In the genomic region with DNA sequence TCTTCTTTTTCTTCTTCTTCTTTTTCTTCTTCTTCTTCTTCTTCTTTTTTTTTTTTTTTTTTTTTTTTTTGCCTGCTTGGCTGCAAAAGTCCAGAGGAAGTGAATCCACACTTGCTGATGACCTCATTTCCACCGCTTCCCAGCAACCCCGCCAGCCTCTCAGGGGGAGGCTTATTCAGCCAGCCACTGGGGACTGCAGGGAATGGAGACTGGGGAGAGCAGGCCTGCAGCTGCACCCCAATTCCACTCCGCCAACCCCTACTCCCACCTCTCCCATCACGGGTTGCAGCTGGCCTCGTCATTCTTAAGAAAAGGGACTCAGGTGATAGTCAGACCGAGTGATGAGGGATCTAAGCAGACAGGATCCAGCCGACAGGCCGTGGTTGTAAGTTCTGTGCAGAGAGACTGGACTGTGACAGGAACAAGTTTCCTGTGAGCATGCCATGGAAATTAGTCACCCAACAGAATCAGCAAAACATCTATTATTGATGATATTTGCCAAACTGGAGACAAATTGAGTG, we compare ENCODE assay signal across 8 cellular contexts. TPM values are rescaled to one million over a fixed set of nuclear protein-coding genes. Genes with fewer than 3 reads are reported as not detected.
DNase-seq lines count a peak whose midpoint lies in the region; ATAC-seq and TF ChIP-seq lines count a peak whose summit lies in the region.

No MANE protein-coding gene starts in this region.

- peak overlapping the region; percentile 62 for H3K27ac ChIP-seq in endodermal cell (ENCODE audit: low read depth, low read length)

- H3K4me3 Mint-ChIP-seq in endodermal cell (no peak overlapping the region), nephron (no peak overlapping the region)
- no peak overlapping the region for H3K4me3 Mint-ChIP-seq in activated T-helper 2 cell treated with anti-CD3 and anti-CD28 coated beads, Interferon-gamma antibody, Interleukin-2, Interleukin-4, amounts not matched to agents 10 μg/mL and 5 μg/mL and 100 μg/mL, durations not matched to agents 14 hours and 24 hours and 36 hours (ENCODE audit: low read depth)

- H3K4me1 Mint-ChIP-seq in endodermal cell (peaks cover 5% of the 10 kb centered on the region), nephron (peaks cover 22% of the 10 kb centered on the region)
- H3K4me1 Mint-ChIP-seq in activated T-helper 2 cell treated with anti-CD3 and anti-CD28 coated beads, Interferon-gamma antibody, Interleukin-2, Interleukin-4, amounts not matched to agents 10 μg/mL and 5 μg/mL and 100 μg/mL, durations not matched to agents 14 hours and 24 hours and 36 hours (ENCODE audit: low read depth), result no peaks in the 10 kb centered on the region

- ATAC-seq in GM19463 (IDR thresholded peaks at IDR 0.05; ENCODE audit: unreplicated experiment), result peak; percentile 25

- H3K36me3 Mint-ChIP-seq in endodermal cell (ENCODE audit: low read depth) (no peaks in the 10 kb centered on the region), nephron (ENCODE audit: low read depth) (no peaks in the 10 kb centered on the region)
- H3K36me3 Mint-ChIP-seq in activated T-helper 2 cell treated with anti-CD3 and anti-CD28 coated beads, Interferon-gamma antibody, Interleukin-2, Interleukin-4, amounts not matched to agents 10 μg/mL and 5 μg/mL and 100 μg/mL, durations not matched to agents 14 hours and 24 hours and 36 hours (ENCODE audit: low read depth), result no peaks in the 10 kb centered on the region

- H3K9me3 Mint-ChIP-seq in endodermal cell, result no peaks in the 10 kb centered on the region
- H3K9me3 Mint-ChIP-seq in nephron, result no peaks in the 10 kb centered on the region
- H3K9me3 Mint-ChIP-seq in activated T-helper 2 cell treated with anti-CD3 and anti-CD28 coated beads, Interferon-gamma antibody, Interleukin-2, Interleukin-4, amounts not matched to agents 10 μg/mL and 5 μg/mL and 100 μg/mL, durations not matched to agents 14 hours and 24 hours and 36 hours, result no peaks in the 10 kb centered on the region

- DNase-seq in KBM-7 (peak; percentile 76), endodermal cell (no peak), ecto neural progenitor cell (ENCODE audit: low spot score) (no peak), activated gamma-delta T cell (lab: John Stamatoyannopoulos, UW) (no peak), NCI-H146 (lab: John Stamatoyannopoulos, UW) (no peak)
- no peak for DNase-seq in activated T-helper 2 cell treated with anti-CD3 and anti-CD28 coated beads, Interferon-gamma antibody, Interleukin-2, Interleukin-4, amounts not matched to agents 10 μg/mL and 5 μg/mL and 100 μg/mL, durations not matched to agents 14 hours and 24 hours and 36 hours (ENCODE audit: low spot score)

- TF ChIP-seq CTCF in endodermal cell (conservative IDR thresholded peaks at IDR 0.05) (no peak), nephron (IDR thresholded peaks at IDR 0.05; ENCODE audit: unreplicated experiment in 3 of 3) (no peak)

- no peaks in the 10 kb centered on the region for H3K36me3 ChIP-seq in endodermal cell (ENCODE audit: control insufficient read depth, insufficient read depth, low read length)

- no peaks in the 10 kb centered on the region for H3K9me3 ChIP-seq in endodermal cell (ENCODE audit: control insufficient read depth, low read length)

- no peak overlapping the region for H3K4me3 ChIP-seq in endodermal cell (ENCODE audit: low read length)

- in situ Hi-C loops in KBM-7 (cut with MboI; ENCODE audit: low pct_unique_long_range_greater_than_20kb, low sequenced_read_pairs), result no loop called here

- intact Hi-C loops in activated T-helper 2 cell treated with anti-CD3 and anti-CD28 coated beads, Interferon-gamma antibody, Interleukin-2, Interleukin-4, amounts not matched to agents 10 μg/mL and 5 μg/mL and 100 μg/mL, durations not matched to agents 14 hours and 24 hours and 36 hours (cut with micrococcal nuclease), result no loop called here

- WGBS in endodermal cell (ENCODE audit: insufficient coverage in 1 of 2, insufficient read length in 1 of 2), 2 experiments, result 68 to 86% methylated on average over 4 to 8 of the region's 8 CpGs

- no peaks in the 10 kb centered on the region for H3K27me3 ChIP-seq in endodermal cell (ENCODE audit: control insufficient read depth, insufficient read depth, low read length, poor library complexity, severe bottlenecking)

- no peak overlapping the region for H3K27ac Mint-ChIP-seq in endodermal cell
- peak overlapping the region in 2 of 3 experiments; percentile 73 to 76 for H3K27ac Mint-ChIP-seq in nephron
- H3K27ac Mint-ChIP-seq in activated T-helper 2 cell treated with anti-CD3 and anti-CD28 coated beads, Interferon-gamma antibody, Interleukin-2, Interleukin-4, amounts not matched to agents 10 μg/mL and 5 μg/mL and 100 μg/mL, durations not matched to agents 14 hours and 24 hours and 36 hours, result no peak overlapping the region

- no peak overlapping the region for H3K9ac ChIP-seq in endodermal cell (ENCODE audit: extremely low read depth, low read length, poor library complexity, severe bottlenecking)

- H3K4me1 ChIP-seq in endodermal cell (ENCODE audit: control insufficient read depth, insufficient read depth, low read length), result no peaks in the 10 kb centered on the region

- no peaks in the 10 kb centered on the region for H3K27me3 Mint-ChIP-seq in endodermal cell (ENCODE audit: insufficient read depth)
- no peaks in the 10 kb centered on the region for H3K27me3 Mint-ChIP-seq in nephron (ENCODE audit: low read depth)
- no peaks in the 10 kb centered on the region for H3K27me3 Mint-ChIP-seq in activated T-helper 2 cell treated with anti-CD3 and anti-CD28 coated beads, Interferon-gamma antibody, Interleukin-2, Interleukin-4, amounts not matched to agents 10 μg/mL and 5 μg/mL and 100 μg/mL, durations not matched to agents 14 hours and 24 hours and 36 hours (ENCODE audit: low read depth)

RNA-seq across cellular contexts. Expression of a gene that starts 59.0 kb away (rescaled TPM):
- 100 to 1,000 TPM in 1 of 2 donors, 10 to 100 TPM in 1; 93.3 to 107 TPM for total RNA-seq in endodermal cell
- polyA plus RNA-seq in endodermal cell (2013, experiment 1 of 2), result 258 TPM
- polyA plus RNA-seq in endodermal cell (2013, experiment 2 of 2), result 233 TPM
- total RNA-seq in activated T-helper 2 cell treated with anti-CD3 and anti-CD28 coated beads, Interferon-gamma antibody, Interleukin-2, Interleukin-4, amounts not matched to agents 10 μg/mL and 5 μg/mL and 100 μg/mL, durations not matched to agents 14 hours and 24 hours and 36 hours, result 64.0 and 65.1 TPM in 2 replicates

Comparison
In these comparisons a context has a peak if more than half of its experiments do, and no peak if none do; other contexts are left out.
1. H3K27ac Mint-ChIP-seq: peak in nephron (2 of 3); none in endodermal cell (single experiment) and activated T-helper 2 cell treated with anti-CD3 and anti-CD28 coated beads, Interferon-gamma antibody, Interleukin-2, Interleukin-4, amounts not matched to agents 10 μg/mL and 5 μg/mL and 100 μg/mL, durations not matched to agents 14 hours and 24 hours and 36 hours (single experiment).